Comparison of ENCODE assay signal across 16 cellular contexts in genomic region chr7:117112640-117113039, GRCh38.
DNase-seq lines count a peak whose midpoint lies in the region; TF ChIP-seq lines count a peak whose summit lies in the region.
"Had no signal": no experiment of that assay in that cellular context is flagged by ENCODE, and none has a peak within 500 bp of the region (broad histone marks: within the 10 kb centered on the region; RNA-seq: fewer than 3 reads in every experiment).

No MANE protein-coding gene starts in this region.

- no peaks in the 10 kb centered on the region for H3K36me3 ChIP-seq in tibial artery

- intact Hi-C loops in activated CD4-positive, alpha-beta T cell treated with anti-CD3 and anti-CD28 coated beads, Interleukin-2, amount 10 ng/mL, durations not matched to agents 24 days and 14 days (cut with micrococcal nuclease) = no loop called here
- intact Hi-C loops in tibial artery (cut with DNase I; ENCODE audit: low total_unique reads) = no loop called here

- peaks cover 14% of the 10 kb centered on the region for H3K36me3 Mint-ChIP-seq in progenitor cell of endocrine pancreas (ENCODE audit: insufficient read depth)
- H3K36me3 Mint-ChIP-seq in activated CD4-positive, alpha-beta T cell treated with anti-CD3 and anti-CD28 coated beads, Interleukin-2, amount 10 ng/mL, durations not matched to agents 24 days and 14 days (ENCODE audit: low read depth) = peaks cover 2% of the 10 kb centered on the region

- no peak overlapping the region for H3K4me3 Mint-ChIP-seq in progenitor cell of endocrine pancreas (ENCODE audit: low read depth)
- no peak overlapping the region for H3K4me3 Mint-ChIP-seq in activated CD4-positive, alpha-beta T cell treated with anti-CD3 and anti-CD28 coated beads, Interleukin-2, amount 10 ng/mL, durations not matched to agents 24 days and 14 days

- no peak for TF ChIP-seq CTCF in progenitor cell of endocrine pancreas (IDR thresholded peaks at IDR 0.05; ENCODE audit: unreplicated experiment)
- no peak for TF ChIP-seq CTCF in tibial artery (IDR thresholded peaks at IDR 0.05)

- H3K4me3 ChIP-seq in tibial artery = no peak overlapping the region

- peaks cover 7% of the 10 kb centered on the region for H3K4me1 Mint-ChIP-seq in progenitor cell of endocrine pancreas (ENCODE audit: low read depth)
- H3K4me1 Mint-ChIP-seq in activated CD4-positive, alpha-beta T cell treated with anti-CD3 and anti-CD28 coated beads, Interleukin-2, amount 10 ng/mL, durations not matched to agents 24 days and 14 days = peaks cover 20% of the 10 kb centered on the region

- H3K27me3 ChIP-seq in tibial artery = no peaks in the 10 kb centered on the region

- H3K27ac ChIP-seq in tibial artery = no peak overlapping the region

- DNase-seq in NCI-H82 (lab: John Stamatoyannopoulos, UW) (peak; percentile 33), NCI-H82 treated with DMSO at 0.1 percent for 48 hours (lab: John Stamatoyannopoulos, UW; ENCODE audit: unreplicated experiment) (no peak), NCI-H1694 treated with DMSO at 0.1 percent for 48 hours (lab: John Stamatoyannopoulos, UW) (peak; percentile 19), NCI-H69 (lab: John Stamatoyannopoulos, UW) (peak; percentile 93), progenitor cell of endocrine pancreas (ENCODE audit: low spot score, unreplicated experiment) (no peak), CD1c-positive myeloid dendritic cell (ENCODE audit: extremely low spot score) (no peak), tibial artery (no peak)
- DNase-seq in activated CD4-positive, alpha-beta T cell treated with anti-CD3 and anti-CD28 coated beads, Interleukin-2, amount 10 ng/mL, durations not matched to agents 24 days and 14 days = no peak
- DNase-seq: AML-193; CD4-positive, CD25-positive, alpha-beta regulatory T cell; DMS79 treated with DMSO at 0.1 percent for 48 hours; GDM1; NCI-H1930; NCI-H446; PC-3; T-helper 9 cell had no signal

- peak overlapping the region; percentile 33 for H3K27ac Mint-ChIP-seq in progenitor cell of endocrine pancreas
- no peak overlapping the region for H3K27ac Mint-ChIP-seq in activated CD4-positive, alpha-beta T cell treated with anti-CD3 and anti-CD28 coated beads, Interleukin-2, amount 10 ng/mL, durations not matched to agents 24 days and 14 days

- no peaks in the 10 kb centered on the region for H3K9me3 ChIP-seq in tibial artery

- H3K9me3 Mint-ChIP-seq in progenitor cell of endocrine pancreas (ENCODE audit: low read depth) = peaks cover 13% of the 10 kb centered on the region
- no peaks in the 10 kb centered on the region for H3K9me3 Mint-ChIP-seq in activated CD4-positive, alpha-beta T cell treated with anti-CD3 and anti-CD28 coated beads, Interleukin-2, amount 10 ng/mL, durations not matched to agents 24 days and 14 days

- H3K27me3 Mint-ChIP-seq in progenitor cell of endocrine pancreas = no peaks in the 10 kb centered on the region
- peaks cover 39% of the 10 kb centered on the region for H3K27me3 Mint-ChIP-seq in activated CD4-positive, alpha-beta T cell treated with anti-CD3 and anti-CD28 coated beads, Interleukin-2, amount 10 ng/mL, durations not matched to agents 24 days and 14 days
- H3K27me3 Mint-ChIP-seq: CD4-positive, CD25-positive, alpha-beta regulatory T cell had no signal

- peaks cover 0 to 19% (median 11%) of the 10 kb centered on the region in 4 donors for H3K4me1 ChIP-seq in tibial artery

Comparison
In these comparisons a context has a peak if more than half of its experiments do, and no peak if none do; other contexts are left out.
1. DNase-seq: peak in NCI-H82 (single experiment), NCI-H1694 treated with DMSO at 0.1 percent for 48 hours (single experiment) and NCI-H69 (single experiment); none in NCI-H82 treated with DMSO at 0.1 percent for 48 hours (single experiment), progenitor cell of endocrine pancreas (single experiment), activated CD4-positive, alpha-beta T cell treated with anti-CD3 and anti-CD28 coated beads, Interleukin-2, amount 10 ng/mL, durations not matched to agents 24 days and 14 days (single experiment), CD1c-positive myeloid dendritic cell (single experiment) and tibial artery (0 of 2).